In genomic region chr17:29141484-29141835, GRCh38 we compare ENCODE assay signal across 10 cellular contexts. TPM values are rescaled to one million over a fixed set of nuclear protein-coding genes. Genes with fewer than 3 reads are reported as not detected.
DNase-seq lines count a peak whose midpoint lies in the region; TF ChIP-seq lines count a peak whose summit lies in the region.
"Had no signal": no experiment of that assay in that cellular context is flagged by ENCODE, and none has a peak within 500 bp of the region (broad histone marks: within the 10 kb centered on the region; RNA-seq: fewer than 3 reads in every experiment).

No MANE protein-coding gene starts in this region.

- no peak for TF ChIP-seq CTCF in SU-DHL-6 (IDR thresholded peaks at IDR 0.05; ENCODE audit: insufficient read depth, low read length, poor library complexity, severe bottlenecking)
- TF ChIP-seq CTCF in right atrium auricular region (IDR thresholded peaks at IDR 0.05): no peak

- H3K9me3 ChIP-seq in SU-DHL-6 (ENCODE audit: insufficient read depth, low read length) (no peaks in the 10 kb centered on the region), right atrium auricular region (no peaks in the 10 kb centered on the region)

- no peaks in the 10 kb centered on the region for H3K79me2 ChIP-seq in SU-DHL-6 (ENCODE audit: insufficient read depth, low read length)

- no peaks in the 10 kb centered on the region for H3K9me3 Mint-ChIP-seq in T-helper 1 cell treated with Interleukin-12 subunit alpha and Interleukin-12 subunit beta and Interleukin-4 antibody, amounts not matched to agents 30 μg/mL and 1 μg/mL, for 36 hours

- H3K4me1 ChIP-seq in right atrium auricular region: peaks cover 0 to 81% of the 10 kb centered on the region in 2 donors

- no peak overlapping the region for H2AFZ ChIP-seq in SU-DHL-6 (ENCODE audit: low read depth, low read length, severe bottlenecking)

- H3K36me3 ChIP-seq in SU-DHL-6 (ENCODE audit: low read length): no peaks in the 10 kb centered on the region
- no peaks in the 10 kb centered on the region for H3K36me3 ChIP-seq in right atrium auricular region

- H3K27me3 Mint-ChIP-seq in T-helper 1 cell treated with Interleukin-12 subunit alpha and Interleukin-12 subunit beta and Interleukin-4 antibody, amounts not matched to agents 30 μg/mL and 1 μg/mL, for 36 hours (ENCODE audit: low read depth): no peaks in the 10 kb centered on the region

- no peaks in the 10 kb centered on the region for H4K20me1 ChIP-seq in SU-DHL-6 (ENCODE audit: low read depth, low read length)

- peak overlapping the region; percentile 98 for H3K27ac Mint-ChIP-seq in T-helper 1 cell treated with Interleukin-12 subunit alpha and Interleukin-12 subunit beta and Interleukin-4 antibody, amounts not matched to agents 30 μg/mL and 1 μg/mL, for 36 hours

- H3K4me3 ChIP-seq in SU-DHL-6 (ENCODE audit: insufficient read depth, low read length, poor library complexity, severe bottlenecking) (no peak overlapping the region), right atrium auricular region (peak overlapping the region in 1 of 2 donors; percentile 53)

- peak overlapping the region; percentile 64 for H3K27ac ChIP-seq in SU-DHL-6 (ENCODE audit: low read depth, low read length)
- peak overlapping the region; percentile 87 to 89 for H3K27ac ChIP-seq in right atrium auricular region
- H3K27ac ChIP-seq: 22Rv1 had no signal

- H3K4me3 Mint-ChIP-seq in T-helper 1 cell treated with Interleukin-12 subunit alpha and Interleukin-12 subunit beta and Interleukin-4 antibody, amounts not matched to agents 30 μg/mL and 1 μg/mL, for 36 hours: peak overlapping the region; percentile 90

- peak overlapping the region; percentile 57; the same call in 1 of the 2 replicates for H3K9ac ChIP-seq in SU-DHL-6 (ENCODE audit: low read length)

- no peaks in the 10 kb centered on the region for H3K27me3 ChIP-seq in SU-DHL-6 (ENCODE audit: low read length)
- no peaks in the 10 kb centered on the region for H3K27me3 ChIP-seq in right atrium auricular region

- H3F3A ChIP-seq in SU-DHL-6 (ENCODE audit: insufficient read depth): no peaks in the 10 kb centered on the region

- no peaks in the 10 kb centered on the region for H3K9me2 ChIP-seq in SU-DHL-6 (replicated peaks; ENCODE audit: insufficient read depth, low read length)

- peaks cover 64% of the 10 kb centered on the region for H3K4me1 Mint-ChIP-seq in T-helper 1 cell treated with Interleukin-12 subunit alpha and Interleukin-12 subunit beta and Interleukin-4 antibody, amounts not matched to agents 30 μg/mL and 1 μg/mL, for 36 hours (ENCODE audit: low read depth)

- peaks cover 14% of the 10 kb centered on the region for H3K36me3 Mint-ChIP-seq in T-helper 1 cell treated with Interleukin-12 subunit alpha and Interleukin-12 subunit beta and Interleukin-4 antibody, amounts not matched to agents 30 μg/mL and 1 μg/mL, for 36 hours (ENCODE audit: low read depth)

- DNase-seq in T-helper 1 cell (no peak), right atrium auricular region (ENCODE audit: low spot score) (no peak), hippocampal formation (lab: John Stamatoyannopoulos, UW) (no peak), NCI-H146 treated with DMSO at 0.1 percent for 48 hours (lab: John Stamatoyannopoulos, UW; ENCODE audit: unreplicated experiment) (no peak), DMS79 (lab: John Stamatoyannopoulos, UW) (no peak)
- peak; percentile 10 for DNase-seq in stimulated activated naive CD4-positive, alpha-beta T cell treated with Interleukin-2 at 50 U/mL for 16 hours (lab: John Stamatoyannopoulos, UW)
- DNase-seq: mesendoderm had no signal

- peak overlapping the region; percentile 78 for H3K4me2 ChIP-seq in SU-DHL-6 (ENCODE audit: low read depth, low read length, poor library complexity, severe bottlenecking)

RNA-seq across cellular contexts. Expression of gene MYO18A, which starts 38.7 kb away (rescaled TPM):
- total RNA-seq in right atrium auricular region: 100 to 1,000 TPM; 159 to 219 TPM
